Comparison of ENCODE assay signal across 8 cellular contexts in genomic region chr7:138001529-138002095, GRCh38. TPM values are rescaled to one million over a fixed set of nuclear protein-coding genes. Genes with fewer than 3 reads are reported as not detected.
DNase-seq lines count a peak whose midpoint lies in the region; ATAC-seq, FAIRE-seq and TF ChIP-seq lines count a peak whose summit lies in the region.

Gene CREB3L2, minus strand, starts transcription at chr7:138002086. Its CDS starts 381 bp downstream, at chr7:138001705.

- H3K4me2 ChIP-seq in HepG2 (ENCODE audit: low read depth, low read length), result peak within 1 kb of the TSS; percentile 93

- TF ChIP-seq EP300 in HepG2 (IDR thresholded peaks at IDR 0.05; ENCODE audit: low read depth in 2 of 2, low read length in 2 of 2) (no peak), HepG2 (CRISPR knock-in tag; IDR thresholded peaks at IDR 0.05; ENCODE audit: borderline replicate concordance) (no peak)

- no peaks in the 10 kb centered on the region for H3K9me3 ChIP-seq in HepG2 (ENCODE audit: low read length)

- 0% methylated on average over 9 of the region's 47 CpGs for WGBS in HepG2 (ENCODE audit: low lambda C conversion rate)

- peaks cover 53% of the 10 kb centered on the region for H3K79me2 ChIP-seq in HepG2 (ENCODE audit: insufficient read depth, low read length)

- peaks cover 11% of the 10 kb centered on the region for H4K20me1 ChIP-seq in HepG2 (ENCODE audit: insufficient read depth, low read length)

- POLR2A ChIA-PET in HepG2 (lab: Yijun Ruan, JAX), result interaction anchor here (0.6 to 4.1 kb wide), 13 partner anchors 9 to 314 kb away, joined by 3 to 27 read pairs (median 6); no protein-coding TSS in a partner anchor

- no peaks in the 10 kb centered on the region for H3K27me3 ChIP-seq in H7 (ENCODE audit: control insufficient read depth, insufficient read depth, low read length)
- no peaks in the 10 kb centered on the region; a peak in 1 of 5 replicates for H3K27me3 ChIP-seq in HepG2 (ENCODE audit: control insufficient read depth in 1 of 2, insufficient read depth in 2 of 2, low read length in 2 of 2)

- TF ChIP-seq CTCF in choroid plexus epithelial cell (conservative IDR thresholded peaks at IDR 0.05; ENCODE audit: low read depth, low read length) (no peak), HepG2 (CRISPR knock-in tag; IDR thresholded peaks at IDR 0.05) (peak; percentile 18; the same call in 1 of the 2 replicates)

- no peak for FAIRE-seq in HepG2 (lab: Jason Lieb, UNC)

- in situ Hi-C loops in HepG2 (cut with HindIII; ENCODE audit: extremely low pct_ligation_motif_present, low pct_unique_long_range_greater_than_20kb), result loop anchor here (25.0 kb wide), 1 partner anchor 736 kb away; no protein-coding TSS in a partner anchor

- DNase-seq in GF-D8 (lab: John Stamatoyannopoulos, UW) (peak; percentile 30), H7 (peak; percentile 80), NCI-H128 (lab: John Stamatoyannopoulos, UW; ENCODE audit: unreplicated experiment) (peak; percentile 10), choroid plexus epithelial cell (ENCODE audit: low read depth) (peak; percentile 74), HepG2 (ENCODE audit: low spot score) (peak; percentile 36), amniotic stem cell (lab: John Stamatoyannopoulos, UW) (no peak)
- DNase-seq in activated CD4-positive, alpha-beta T cell treated with anti-CD3 and anti-CD28 coated beads for 24 hours (ENCODE audit: low read depth in 2 of 2), result peak; percentile 31 to 35
- peak; percentile 43 to 53 for DNase-seq in stimulated activated CD4-positive, alpha-beta T cell treated with anti-CD3 and anti-CD28 coated beads, Interleukin-4, amount 100 ng/mL, for 4 hours

- TSS peak; percentile 68 for BruUV-seq in HepG2 (replicated peaks; lab: Mats Ljungman, UMichigan)

- no peak within 1 kb of the TSS for H2AFZ ChIP-seq in HepG2 (ENCODE audit: low read length)

- peak within 1 kb of the TSS; percentile 79 for H3K27ac ChIP-seq in HepG2 (ENCODE audit: extremely low read length, insufficient read depth, low read length)

- 0 out of 2 replicates have a peak, but pooled peaks have one; percentile 17 for TF ChIP-seq RAD21 in HepG2 (CRISPR knock-in tag; IDR thresholded peaks at IDR 0.05)

- H3K4me3 ChIP-seq in H7 (ENCODE audit: insufficient read depth, low read depth, low read length) (peak within 1 kb of the TSS; percentile 97), choroid plexus epithelial cell (ENCODE audit: low read depth, low read length) (peak within 1 kb of the TSS; percentile 82), HepG2 (replicated peaks in 1 of 3; ENCODE audit: insufficient read depth in 1 of 3, low read depth in 2 of 3, low read length in 3 of 3) (peak within 1 kb of the TSS; percentile 92 to 99 (median 98))

- peak; percentile 84 for ATAC-seq in HepG2

- CTCF ChIA-PET in HepG2 (lab: Yijun Ruan, JAX; ENCODE audit: low intra/inter-chr PET ratio, low total read pairs), result interaction anchor here (0.7 to 3.6 kb wide), 2 partner anchors 62 to 98 kb away, joined by 3 to 11 read pairs; no protein-coding TSS in a partner anchor

- peaks cover 42% of the 10 kb centered on the region for H3K4me1 ChIP-seq in HepG2 (ENCODE audit: insufficient read depth, low read length)

- intact Hi-C loops in HepG2 (cut with micrococcal nuclease; ENCODE audit: unreplicated experiment), result loop anchor here (2.0 to 5.0 kb wide), 4 partner anchors 35 to 737 kb away; partner anchors contain the start of gene TRIM24

- TF ChIP-seq POLR2A in HepG2 (IDR thresholded peaks at IDR 0.05; ENCODE audit: insufficient read depth in 1 of 2, low read depth in 2 of 2, low read length in 2 of 2), result peak; percentile 71 to 86

- H3K36me3 ChIP-seq in H7 (replicated peaks; ENCODE audit: control insufficient read depth, insufficient read depth, low read length) (no peaks in the 10 kb centered on the region), HepG2 (replicated peaks in 1 of 2; ENCODE audit: control insufficient read depth in 1 of 2, insufficient read depth in 2 of 2, low read length in 2 of 2) (peaks cover 0 to 2% of the 10 kb centered on the region in 2 experiments; a peak in 3 of 5 replicates)

- H3K9ac ChIP-seq in HepG2 (ENCODE audit: insufficient read depth, low read depth, low read length), result peak within 1 kb of the TSS; percentile 87

TF ChIP-seq in HepG2, 621 proteins besides CTCF, POLR2A, EP300 and RAD21 (continues in another document):
- TF ChIP-seq FOXO1 (CRISPR knock-in tag; IDR thresholded peaks at IDR 0.05) (0 out of 2 replicates have a peak, but pooled peaks have one; percentile 14), WIZ (CRISPR knock-in tag; IDR thresholded peaks at IDR 0.05) (0 out of 2 replicates have a peak, but pooled peaks have one; percentile 76), MNT (IDR thresholded peaks at IDR 0.05) (no peak), ZNF501 (CRISPR knock-in tag; IDR thresholded peaks at IDR 0.05) (peak; percentile 95), TFAP4 (IDR thresholded peaks at IDR 0.05; ENCODE audit: borderline replicate concordance, low read depth) (peak; percentile 13; the same call in 1 of the 2 replicates), MTA3 (CRISPR knock-in tag; IDR thresholded peaks at IDR 0.05) (no peak), SAFB2 (CRISPR knock-in tag; IDR thresholded peaks at IDR 0.05; ENCODE audit: borderline replicate concordance, low read depth) (no peak), TARDBP (CRISPR knock-in tag; IDR thresholded peaks at IDR 0.05) (no peak), CBX1 (IDR thresholded peaks at IDR 0.05; ENCODE audit: low read depth) (no peak), SRSF1 (optimal IDR thresholded peaks at IDR 0.05; ENCODE audit: low read depth, low read length) (no peak), KLF9 (CRISPR knock-in tag; IDR thresholded peaks at IDR 0.05; ENCODE audit: low read depth) (no peak), MED8 (CRISPR knock-in tag; IDR thresholded peaks at IDR 0.05; ENCODE audit: insufficient replicate concordance) (no peak), TOE1 (CRISPR knock-in tag; IDR thresholded peaks at IDR 0.05) (no peak), ZNF552 (CRISPR knock-in tag; IDR thresholded peaks at IDR 0.05; ENCODE audit: borderline replicate concordance) (no peak), MTERF4 (CRISPR knock-in tag; IDR thresholded peaks at IDR 0.05) (no peak)

RNA-seq across cellular contexts. Expression of gene CREB3L2, which starts in this region (rescaled TPM):
- 11.4 and 13.0 TPM in 2 replicates for total RNA-seq in H7 (2014; rRNA removed; shearing (Covaris generic))
- total RNA-seq in HepG2 (2016; rRNA removed; fragmentation: Illumina TruSeq; extraction: Trizol), result 22.1 and 26.6 TPM in 2 replicates
- total RNA-seq in HepG2 (2016; cell fraction: cytosol; rRNA removed; fragmentation: Illumina TruSeq; extraction: Trizol; ENCODE audit: low read depth), result 6.5 and 8.8 TPM in 2 replicates
- 21.4 and 26.4 TPM in 2 replicates for total RNA-seq in HepG2 (2016; cell fraction: insoluble cytoplasmic fraction; rRNA removed; fragmentation: Illumina TruSeq; extraction: Trizol)
- total RNA-seq in HepG2 (2016; cell fraction: membrane; rRNA removed; fragmentation: Illumina TruSeq; extraction: Trizol), result 14.1 and 14.5 TPM in 2 replicates
- total RNA-seq in HepG2 (2016; cell fraction: nucleus; rRNA removed; fragmentation: Illumina TruSeq; extraction: Trizol), result 53.5 and 54.7 TPM in 2 replicates
- 39.0 and 41.1 TPM in 2 replicates for polyA plus RNA-seq in HepG2 (2011; rRNA removed)
- 26.0 and 30.9 TPM in 2 replicates for polyA plus RNA-seq in HepG2 (2011; cell fraction: cytosol; rRNA removed)
- 36.5 and 47.2 TPM in 2 replicates for polyA plus RNA-seq in HepG2 (2011; cell fraction: nucleus; rRNA removed)
- polyA plus RNA-seq in HepG2 (2012), result 22.8 and 35.4 TPM in 2 replicates
- 2.4 and 2.7 TPM in 2 replicates for polyA plus RNA-seq in HepG2 (2016; cell fraction: cytosol; fragmentation: Illumina TruSeq; extraction: Trizol; ENCODE audit: low read depth)
- 31.2 and 35.1 TPM in 2 replicates for polyA plus RNA-seq in HepG2 (2016; cell fraction: insoluble cytoplasmic fraction; fragmentation: Illumina TruSeq; extraction: Trizol; ENCODE audit: low read depth)
- 5.9 and 6.4 TPM in 2 replicates for polyA plus RNA-seq in HepG2 (2016; cell fraction: membrane; fragmentation: Illumina TruSeq; extraction: Trizol; ENCODE audit: low read depth)
- 43.3 and 43.6 TPM in 2 replicates for polyA plus RNA-seq in HepG2 (2016; cell fraction: nucleus; fragmentation: Illumina TruSeq; extraction: Trizol; ENCODE audit: insufficient read depth, low read depth)
- polyA minus RNA-seq in HepG2 (2011; rRNA and poly(A)+ RNA removed; ENCODE audit: low replicate concordance), result 32.8 and 173 TPM in 2 replicates
- 58.1 and 61.3 TPM in 2 replicates for polyA minus RNA-seq in HepG2 (2011; cell fraction: cytosol; rRNA and poly(A)+ RNA removed)
- polyA minus RNA-seq in HepG2 (2011; cell fraction: nucleus; rRNA and poly(A)+ RNA removed), result 95.2 and 100 TPM in 2 replicates
